ENCODE assay signal across 1 cellular context in genomic region chr14:102078840-102079699, GRCh38.
TF ChIP-seq lines count a peak whose summit lies in the region.

No MANE protein-coding gene starts in this region.

TF ChIP-seq in GM12878, 131 proteins besides CTCF, POLR2A, EP300 and RAD21 (continued from another document):
- TF ChIP-seq ZNF622 (IDR thresholded peaks at IDR 0.05) (no peak), ZBTB4 (CRISPR knock-in tag; IDR thresholded peaks at IDR 0.05) (0 out of 2 replicates have a peak, but pooled peaks have one; percentile 4), CEBPB (IDR thresholded peaks at IDR 0.05; ENCODE audit: borderline replicate concordance in 1 of 2, low read depth in 2 of 2, low read length in 2 of 2) (no peak), NR2C2 (IDR thresholded peaks at IDR 0.05; ENCODE audit: borderline replicate concordance, control insufficient read depth, insufficient read length, low read depth) (no peak), POLR2AphosphoS5 (IDR thresholded peaks at IDR 0.05; ENCODE audit: low read length) (peak; percentile 71), STAT3 (IDR thresholded peaks at IDR 0.05; ENCODE audit: low read depth, low read length) (no peak)
TF ChIP-seq in GM12878: peak in this region for 2.
